In the genomic region with DNA sequence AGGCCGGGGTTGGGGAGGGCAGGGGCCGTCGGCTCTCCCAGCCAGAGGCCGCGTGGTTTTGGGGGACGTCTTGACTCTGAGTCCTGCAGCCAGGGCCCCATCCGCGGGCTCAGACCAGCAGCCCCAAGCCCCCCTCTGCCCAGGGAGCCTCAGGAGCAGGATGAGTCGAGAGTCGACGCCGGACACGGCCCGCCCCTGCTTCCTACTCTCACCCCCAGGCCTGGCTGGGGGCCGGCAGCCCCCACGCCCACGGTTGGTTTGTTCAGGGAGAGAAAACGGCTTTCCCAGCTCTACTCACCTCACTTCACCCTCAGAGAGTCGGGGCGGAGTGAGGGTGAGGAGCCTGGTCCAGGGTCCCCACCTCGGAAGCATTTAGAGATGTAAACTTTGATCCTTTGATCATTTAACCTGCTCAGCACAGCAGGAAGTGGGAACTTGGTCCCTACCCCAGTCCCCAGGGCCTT, we compare ENCODE assay signal across 1 cellular context.
A peak's percentile ranks its signal among the peaks of the same experiment; 100 is the strongest.
TF ChIP-seq lines count a peak whose summit lies in the region.

No MANE protein-coding gene starts in this region.

TF ChIP-seq in HepG2, 621 proteins besides CTCF, POLR2A, EP300 and RAD21 (continued from another document and continues in another):
- TF ChIP-seq, protein P1, sequence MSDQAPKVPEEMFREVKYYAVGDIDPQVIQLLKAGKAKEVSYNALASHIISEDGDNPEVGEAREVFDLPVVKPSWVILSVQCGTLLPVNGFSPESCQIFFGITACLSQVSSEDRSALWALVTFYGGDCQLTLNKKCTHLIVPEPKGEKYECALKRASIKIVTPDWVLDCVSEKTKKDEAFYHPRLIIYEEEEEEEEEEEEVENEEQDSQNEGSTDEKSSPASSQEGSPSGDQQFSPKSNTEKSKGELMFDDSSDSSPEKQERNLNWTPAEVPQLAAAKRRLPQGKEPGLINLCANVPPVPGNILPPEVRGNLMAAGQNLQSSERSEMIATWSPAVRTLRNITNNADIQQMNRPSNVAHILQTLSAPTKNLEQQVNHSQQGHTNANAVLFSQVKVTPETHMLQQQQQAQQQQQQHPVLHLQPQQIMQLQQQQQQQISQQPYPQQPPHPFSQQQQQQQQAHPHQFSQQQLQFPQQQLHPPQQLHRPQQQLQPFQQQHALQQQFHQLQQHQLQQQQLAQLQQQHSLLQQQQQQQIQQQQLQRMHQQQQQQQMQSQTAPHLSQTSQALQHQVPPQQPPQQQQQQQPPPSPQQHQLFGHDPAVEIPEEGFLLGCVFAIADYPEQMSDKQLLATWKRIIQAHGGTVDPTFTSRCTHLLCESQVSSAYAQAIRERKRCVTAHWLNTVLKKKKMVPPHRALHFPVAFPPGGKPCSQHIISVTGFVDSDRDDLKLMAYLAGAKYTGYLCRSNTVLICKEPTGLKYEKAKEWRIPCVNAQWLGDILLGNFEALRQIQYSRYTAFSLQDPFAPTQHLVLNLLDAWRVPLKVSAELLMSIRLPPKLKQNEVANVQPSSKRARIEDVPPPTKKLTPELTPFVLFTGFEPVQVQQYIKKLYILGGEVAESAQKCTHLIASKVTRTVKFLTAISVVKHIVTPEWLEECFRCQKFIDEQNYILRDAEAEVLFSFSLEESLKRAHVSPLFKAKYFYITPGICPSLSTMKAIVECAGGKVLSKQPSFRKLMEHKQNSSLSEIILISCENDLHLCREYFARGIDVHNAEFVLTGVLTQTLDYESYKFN (CRISPR knock-in tag; conservative IDR thresholded peaks at IDR 0.05), result peak; percentile 58
- TF ChIP-seq SIX1 (CRISPR knock-in tag; IDR thresholded peaks at IDR 0.05; ENCODE audit: borderline replicate concordance) (no peak), ZNF160 (CRISPR knock-in tag; IDR thresholded peaks at IDR 0.05) (no peak), MYC (CRISPR knock-in tag; IDR thresholded peaks at IDR 0.05; ENCODE audit: borderline replicate concordance) (no peak; the same call in 1 of the 2 replicates), ZNF468 (CRISPR knock-in tag; IDR thresholded peaks at IDR 0.05) (no peak), ZNF670 (CRISPR knock-in tag; IDR thresholded peaks at IDR 0.05; ENCODE audit: borderline replicate concordance) (no peak; the same call in 1 of the 2 replicates), CENPX (CRISPR knock-in tag; IDR thresholded peaks at IDR 0.05) (no peak), ATF1 (CRISPR knock-in tag; IDR thresholded peaks at IDR 0.05) (no peak), ZNF547 (CRISPR knock-in tag; IDR thresholded peaks at IDR 0.05) (no peak), ZNF605 (CRISPR knock-in tag; IDR thresholded peaks at IDR 0.05) (no peak; the same call in 1 of the 2 replicates), ZNF883 (CRISPR knock-in tag; IDR thresholded peaks at IDR 0.05; ENCODE audit: not compliant biosample characterization) (no peak), SALL2 (CRISPR knock-in tag; IDR thresholded peaks at IDR 0.05) (no peak), ZFP1 (CRISPR knock-in tag; IDR thresholded peaks at IDR 0.05) (no peak), ZFP41 (CRISPR knock-in tag; IDR thresholded peaks at IDR 0.05; ENCODE audit: borderline replicate concordance) (no peak), ZEB1 (IDR thresholded peaks at IDR 0.05; ENCODE audit: insufficient replicate concordance, low read depth) (no peak), ZNF724P (CRISPR knock-in tag; IDR thresholded peaks at IDR 0.05; ENCODE audit: borderline replicate concordance) (no peak), ZBTB7B (CRISPR knock-in tag; IDR thresholded peaks at IDR 0.05) (peak; percentile 55; the same call in 1 of the 2 replicates), ZNF564 (CRISPR knock-in tag; IDR thresholded peaks at IDR 0.05) (peak; percentile 81; the same call in 1 of the 2 replicates), ZNF382 (CRISPR knock-in tag; IDR thresholded peaks at IDR 0.05; ENCODE audit: borderline replicate concordance) (no peak), FOXA3 (CRISPR knock-in tag; IDR thresholded peaks at IDR 0.05) (no peak), CAMTA2 (CRISPR knock-in tag; IDR thresholded peaks at IDR 0.05; ENCODE audit: borderline replicate concordance) (0 out of 2 replicates have a peak, but pooled peaks have one; percentile 38), ZNF878 (CRISPR knock-in tag; IDR thresholded peaks at IDR 0.05) (no peak), ZNF333 (CRISPR knock-in tag; IDR thresholded peaks at IDR 0.05; ENCODE audit: borderline replicate concordance) (0 out of 2 replicates have a peak, but pooled peaks have one; percentile 90), ELF4 (CRISPR knock-in tag; IDR thresholded peaks at IDR 0.05; ENCODE audit: borderline replicate concordance) (no peak), SMAD9 (CRISPR knock-in tag; IDR thresholded peaks at IDR 0.05) (no peak), GATAD2A (CRISPR knock-in tag; IDR thresholded peaks at IDR 0.05) (peak; percentile 32; the same call in 1 of the 2 replicates), ZNF772 (CRISPR knock-in tag; IDR thresholded peaks at IDR 0.05) (0 out of 2 replicates have a peak, but pooled peaks have one; percentile 21), SMYD3 (CRISPR knock-in tag; IDR thresholded peaks at IDR 0.05) (no peak), RFX1 (IDR thresholded peaks at IDR 0.05) (no peak), MTF2 (CRISPR knock-in tag; IDR thresholded peaks at IDR 0.05; ENCODE audit: borderline replicate concordance) (no peak), ZFX (CRISPR knock-in tag; IDR thresholded peaks at IDR 0.05; ENCODE audit: low read depth) (no peak; the same call in 1 of the 2 replicates), ZNF136 (CRISPR knock-in tag; IDR thresholded peaks at IDR 0.05; ENCODE audit: low read depth) (no peak), BRCA1 (CRISPR knock-in tag; IDR thresholded peaks at IDR 0.05) (0 out of 2 replicates have a peak, but pooled peaks have one; percentile 29), RFXAP (CRISPR knock-in tag; IDR thresholded peaks at IDR 0.05; ENCODE audit: borderline replicate concordance) (no peak), JUN (CRISPR knock-in tag; IDR thresholded peaks at IDR 0.05) (no peak), EZH2 (conservative IDR thresholded peaks at IDR 0.05; ENCODE audit: low read depth, low read length) (no peak), ZNF75D (CRISPR knock-in tag; IDR thresholded peaks at IDR 0.05; ENCODE audit: borderline replicate concordance) (no peak), MAFF (IDR thresholded peaks at IDR 0.05; ENCODE audit: low read depth, low read length) (no peak), KMT2B (CRISPR knock-in tag; IDR thresholded peaks at IDR 0.05) (no peak), ZNF839 (CRISPR knock-in tag; IDR thresholded peaks at IDR 0.05; ENCODE audit: borderline replicate concordance) (no peak)
- TF ChIP-seq, protein P2, sequence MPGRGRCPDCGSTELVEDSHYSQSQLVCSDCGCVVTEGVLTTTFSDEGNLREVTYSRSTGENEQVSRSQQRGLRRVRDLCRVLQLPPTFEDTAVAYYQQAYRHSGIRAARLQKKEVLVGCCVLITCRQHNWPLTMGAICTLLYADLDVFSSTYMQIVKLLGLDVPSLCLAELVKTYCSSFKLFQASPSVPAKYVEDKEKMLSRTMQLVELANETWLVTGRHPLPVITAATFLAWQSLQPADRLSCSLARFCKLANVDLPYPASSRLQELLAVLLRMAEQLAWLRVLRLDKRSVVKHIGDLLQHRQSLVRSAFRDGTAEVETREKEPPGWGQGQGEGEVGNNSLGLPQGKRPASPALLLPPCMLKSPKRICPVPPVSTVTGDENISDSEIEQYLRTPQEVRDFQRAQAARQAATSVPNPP (CRISPR knock-in tag; IDR thresholded peaks at IDR 0.05), result no peak
- TF ChIP-seq, protein P3, sequence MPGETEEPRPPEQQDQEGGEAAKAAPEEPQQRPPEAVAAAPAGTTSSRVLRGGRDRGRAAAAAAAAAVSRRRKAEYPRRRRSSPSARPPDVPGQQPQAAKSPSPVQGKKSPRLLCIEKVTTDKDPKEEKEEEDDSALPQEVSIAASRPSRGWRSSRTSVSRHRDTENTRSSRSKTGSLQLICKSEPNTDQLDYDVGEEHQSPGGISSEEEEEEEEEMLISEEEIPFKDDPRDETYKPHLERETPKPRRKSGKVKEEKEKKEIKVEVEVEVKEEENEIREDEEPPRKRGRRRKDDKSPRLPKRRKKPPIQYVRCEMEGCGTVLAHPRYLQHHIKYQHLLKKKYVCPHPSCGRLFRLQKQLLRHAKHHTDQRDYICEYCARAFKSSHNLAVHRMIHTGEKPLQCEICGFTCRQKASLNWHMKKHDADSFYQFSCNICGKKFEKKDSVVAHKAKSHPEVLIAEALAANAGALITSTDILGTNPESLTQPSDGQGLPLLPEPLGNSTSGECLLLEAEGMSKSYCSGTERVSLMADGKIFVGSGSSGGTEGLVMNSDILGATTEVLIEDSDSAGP (CRISPR knock-in tag; IDR thresholded peaks at IDR 0.05; ENCODE audit: borderline replicate concordance), result no peak; the same call in 1 of the 2 replicates
- TF ChIP-seq, protein P4, sequence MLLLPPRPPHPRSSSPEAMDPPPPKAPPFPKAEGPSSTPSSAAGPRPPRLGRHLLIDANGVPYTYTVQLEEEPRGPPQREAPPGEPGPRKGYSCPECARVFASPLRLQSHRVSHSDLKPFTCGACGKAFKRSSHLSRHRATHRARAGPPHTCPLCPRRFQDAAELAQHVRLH (CRISPR knock-in tag; IDR thresholded peaks at IDR 0.05; ENCODE audit: borderline replicate concordance, low read depth), result no peak
- TF ChIP-seq, protein P5, sequence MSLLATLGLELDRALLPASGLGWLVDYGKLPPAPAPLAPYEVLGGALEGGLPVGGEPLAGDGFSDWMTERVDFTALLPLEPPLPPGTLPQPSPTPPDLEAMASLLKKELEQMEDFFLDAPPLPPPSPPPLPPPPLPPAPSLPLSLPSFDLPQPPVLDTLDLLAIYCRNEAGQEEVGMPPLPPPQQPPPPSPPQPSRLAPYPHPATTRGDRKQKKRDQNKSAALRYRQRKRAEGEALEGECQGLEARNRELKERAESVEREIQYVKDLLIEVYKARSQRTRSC (CRISPR knock-in tag; IDR thresholded peaks at IDR 0.05; ENCODE audit: low read depth), result no peak
- TF ChIP-seq, protein P6, sequence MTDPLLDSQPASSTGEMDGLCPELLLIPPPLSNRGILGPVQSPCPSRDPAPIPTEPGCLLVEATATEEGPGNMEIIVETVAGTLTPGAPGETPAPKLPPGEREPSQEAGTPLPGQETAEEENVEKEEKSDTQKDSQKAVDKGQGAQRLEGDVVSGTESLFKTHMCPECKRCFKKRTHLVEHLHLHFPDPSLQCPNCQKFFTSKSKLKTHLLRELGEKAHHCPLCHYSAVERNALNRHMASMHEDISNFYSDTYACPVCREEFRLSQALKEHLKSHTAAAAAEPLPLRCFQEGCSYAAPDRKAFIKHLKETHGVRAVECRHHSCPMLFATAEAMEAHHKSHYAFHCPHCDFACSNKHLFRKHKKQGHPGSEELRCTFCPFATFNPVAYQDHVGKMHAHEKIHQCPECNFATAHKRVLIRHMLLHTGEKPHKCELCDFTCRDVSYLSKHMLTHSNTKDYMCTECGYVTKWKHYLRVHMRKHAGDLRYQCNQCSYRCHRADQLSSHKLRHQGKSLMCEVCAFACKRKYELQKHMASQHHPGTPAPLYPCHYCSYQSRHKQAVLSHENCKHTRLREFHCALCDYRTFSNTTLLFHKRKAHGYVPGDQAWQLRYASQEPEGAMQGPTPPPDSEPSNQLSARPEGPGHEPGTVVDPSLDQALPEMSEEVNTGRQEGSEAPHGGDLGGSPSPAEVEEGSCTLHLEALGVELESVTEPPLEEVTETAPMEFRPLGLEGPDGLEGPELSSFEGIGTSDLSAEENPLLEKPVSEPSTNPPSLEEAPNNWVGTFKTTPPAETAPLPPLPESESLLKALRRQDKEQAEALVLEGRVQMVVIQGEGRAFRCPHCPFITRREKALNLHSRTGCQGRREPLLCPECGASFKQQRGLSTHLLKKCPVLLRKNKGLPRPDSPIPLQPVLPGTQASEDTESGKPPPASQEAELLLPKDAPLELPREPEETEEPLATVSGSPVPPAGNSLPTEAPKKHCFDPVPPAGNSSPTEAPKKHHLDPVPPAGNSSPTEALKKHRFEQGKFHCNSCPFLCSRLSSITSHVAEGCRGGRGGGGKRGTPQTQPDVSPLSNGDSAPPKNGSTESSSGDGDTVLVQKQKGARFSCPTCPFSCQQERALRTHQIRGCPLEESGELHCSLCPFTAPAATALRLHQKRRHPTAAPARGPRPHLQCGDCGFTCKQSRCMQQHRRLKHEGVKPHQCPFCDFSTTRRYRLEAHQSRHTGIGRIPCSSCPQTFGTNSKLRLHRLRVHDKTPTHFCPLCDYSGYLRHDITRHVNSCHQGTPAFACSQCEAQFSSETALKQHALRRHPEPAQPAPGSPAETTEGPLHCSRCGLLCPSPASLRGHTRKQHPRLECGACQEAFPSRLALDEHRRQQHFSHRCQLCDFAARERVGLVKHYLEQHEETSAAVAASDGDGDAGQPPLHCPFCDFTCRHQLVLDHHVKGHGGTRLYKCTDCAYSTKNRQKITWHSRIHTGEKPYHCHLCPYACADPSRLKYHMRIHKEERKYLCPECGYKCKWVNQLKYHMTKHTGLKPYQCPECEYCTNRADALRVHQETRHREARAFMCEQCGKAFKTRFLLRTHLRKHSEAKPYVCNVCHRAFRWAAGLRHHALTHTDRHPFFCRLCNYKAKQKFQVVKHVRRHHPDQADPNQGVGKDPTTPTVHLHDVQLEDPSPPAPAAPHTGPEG (CRISPR knock-in tag; IDR thresholded peaks at IDR 0.05), result no peak
- TF ChIP-seq, protein P7, sequence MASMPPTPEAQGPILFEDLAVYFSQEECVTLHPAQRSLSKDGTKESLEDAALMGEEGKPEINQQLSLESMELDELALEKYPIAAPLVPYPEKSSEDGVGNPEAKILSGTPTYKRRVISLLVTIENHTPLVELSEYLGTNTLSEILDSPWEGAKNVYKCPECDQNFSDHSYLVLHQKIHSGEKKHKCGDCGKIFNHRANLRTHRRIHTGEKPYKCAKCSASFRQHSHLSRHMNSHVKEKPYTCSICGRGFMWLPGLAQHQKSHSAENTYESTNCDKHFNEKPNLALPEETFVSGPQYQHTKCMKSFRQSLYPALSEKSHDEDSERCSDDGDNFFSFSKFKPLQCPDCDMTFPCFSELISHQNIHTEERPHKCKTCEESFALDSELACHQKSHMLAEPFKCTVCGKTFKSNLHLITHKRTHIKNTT (CRISPR knock-in tag; IDR thresholded peaks at IDR 0.05), result no peak
- TF ChIP-seq, protein P8, sequence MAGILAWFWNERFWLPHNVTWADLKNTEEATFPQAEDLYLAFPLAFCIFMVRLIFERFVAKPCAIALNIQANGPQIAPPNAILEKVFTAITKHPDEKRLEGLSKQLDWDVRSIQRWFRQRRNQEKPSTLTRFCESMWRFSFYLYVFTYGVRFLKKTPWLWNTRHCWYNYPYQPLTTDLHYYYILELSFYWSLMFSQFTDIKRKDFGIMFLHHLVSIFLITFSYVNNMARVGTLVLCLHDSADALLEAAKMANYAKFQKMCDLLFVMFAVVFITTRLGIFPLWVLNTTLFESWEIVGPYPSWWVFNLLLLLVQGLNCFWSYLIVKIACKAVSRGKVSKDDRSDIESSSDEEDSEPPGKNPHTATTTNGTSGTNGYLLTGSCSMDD (CRISPR knock-in tag; IDR thresholded peaks at IDR 0.05), result no peak
- TF ChIP-seq, protein P9, sequence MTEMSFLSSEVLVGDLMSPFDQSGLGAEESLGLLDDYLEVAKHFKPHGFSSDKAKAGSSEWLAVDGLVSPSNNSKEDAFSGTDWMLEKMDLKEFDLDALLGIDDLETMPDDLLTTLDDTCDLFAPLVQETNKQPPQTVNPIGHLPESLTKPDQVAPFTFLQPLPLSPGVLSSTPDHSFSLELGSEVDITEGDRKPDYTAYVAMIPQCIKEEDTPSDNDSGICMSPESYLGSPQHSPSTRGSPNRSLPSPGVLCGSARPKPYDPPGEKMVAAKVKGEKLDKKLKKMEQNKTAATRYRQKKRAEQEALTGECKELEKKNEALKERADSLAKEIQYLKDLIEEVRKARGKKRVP (CRISPR knock-in tag; IDR thresholded peaks at IDR 0.05), result 0 out of 4 replicates have a peak, but pooled peaks of 1 of the 2 experiments have one; percentile 2
